ENCODE assay signal across 1 cellular context in genomic region chr2:215315301-215315700, GRCh38.
TF ChIP-seq lines count a peak whose summit lies in the region.

No MANE protein-coding gene starts in this region.

TF ChIP-seq in GM12878, 131 proteins besides CTCF, POLR2A, EP300 and RAD21 (continued from another document):
- TF ChIP-seq PAX5 (IDR thresholded peaks at IDR 0.05; ENCODE audit: borderline replicate concordance, low read depth, low read length) (no peak), MLLT1 (IDR thresholded peaks at IDR 0.05) (no peak)
TF ChIP-seq in GM12878: peak in this region for 0.
